1 cellular context compared by ENCODE assay signal in genomic region chr2:106283228-106284152, GRCh38.
TF ChIP-seq lines count a peak whose summit lies in the region.
"Not testable (repeated sequence)": the region's sequence is repeated elsewhere in the genome, so short reads cannot be mapped to it uniquely, and the experiment has no call there.

No MANE protein-coding gene starts in this region.

TF ChIP-seq in HepG2, 621 proteins besides CTCF, POLR2A, EP300 and RAD21 (continued from another document and continues in another):
- TF ChIP-seq HIC2 (CRISPR knock-in tag; IDR thresholded peaks at IDR 0.05; ENCODE audit: low read depth) = peak; percentile 80; the same call in 1 of the 2 replicates
- TF ChIP-seq RXRA (CRISPR knock-in tag; IDR thresholded peaks at IDR 0.05) = peak; percentile 95
- TF ChIP-seq KLF16 (CRISPR knock-in tag; IDR thresholded peaks at IDR 0.05) = peak in 1 of 2 experiments; percentile 82; a peak in 2 of 4 replicates
- TF ChIP-seq ZNF644 (CRISPR knock-in tag; IDR thresholded peaks at IDR 0.05; ENCODE audit: low read depth) = peak; percentile 19; the same call in 1 of the 2 replicates
- TF ChIP-seq ZNF503 (CRISPR knock-in tag; IDR thresholded peaks at IDR 0.05) = peak; percentile 97
- TF ChIP-seq NCOA2 (CRISPR knock-in tag; IDR thresholded peaks at IDR 0.05) = peak; percentile 99
- TF ChIP-seq FOXA1, FOXP1 (IDR thresholded peaks at IDR 0.05): not testable (repeated sequence)
- TF ChIP-seq FOXA1 (CRISPR knock-in tag; IDR thresholded peaks at IDR 0.05) = peak; percentile 76
- TF ChIP-seq GTF3A (CRISPR knock-in tag; conservative IDR thresholded peaks at IDR 0.05) = 0 out of 2 replicates have a peak, but pooled peaks have one; percentile 38
- TF ChIP-seq ARID3A (IDR thresholded peaks at IDR 0.05; ENCODE audit: low read depth, low read length) = 0 out of 2 replicates have a peak, but pooled peaks have one; percentile 44
- peak; percentile 50; the same call in 1 of the 2 replicates for TF ChIP-seq ATF3 (CRISPR knock-in tag; IDR thresholded peaks at IDR 0.05)
- TF ChIP-seq HDAC2 (CRISPR knock-in tag; IDR thresholded peaks at IDR 0.05) = peak; percentile 95
- TF ChIP-seq TCF7L2 (IDR thresholded peaks at IDR 0.05; ENCODE audit: low read depth, low read length) = peak; percentile 35; the same call in 1 of the 2 replicates
- TF ChIP-seq ZKSCAN5 (CRISPR knock-in tag; IDR thresholded peaks at IDR 0.05) = peak; percentile 96
- peak; percentile 61; the same call in 1 of the 2 replicates for TF ChIP-seq ATF1 (CRISPR knock-in tag; IDR thresholded peaks at IDR 0.05)
- TF ChIP-seq RFXANK (CRISPR knock-in tag; IDR thresholded peaks at IDR 0.05) = 0 out of 2 replicates have a peak, but pooled peaks have one; percentile 50
- TF ChIP-seq HOXA3 (CRISPR knock-in tag; IDR thresholded peaks at IDR 0.05) = peak; percentile 70
- peak; percentile 87 for TF ChIP-seq PPARG (CRISPR knock-in tag; conservative IDR thresholded peaks at IDR 0.05)
- TF ChIP-seq ZBTB46 (CRISPR knock-in tag; IDR thresholded peaks at IDR 0.05; ENCODE audit: borderline replicate concordance) = 0 out of 2 replicates have a peak, but pooled peaks have one; percentile 27
- TF ChIP-seq RCOR2 (CRISPR knock-in tag; IDR thresholded peaks at IDR 0.05) = peak; percentile 87; the same call in 1 of the 2 replicates
- TF ChIP-seq FOXP1 (CRISPR knock-in tag; IDR thresholded peaks at IDR 0.05) = peak; percentile 84
- peak; percentile 77 for TF ChIP-seq ZNF430 (CRISPR knock-in tag; IDR thresholded peaks at IDR 0.05)
- TF ChIP-seq ZNF746 (CRISPR knock-in tag; IDR thresholded peaks at IDR 0.05) = peak; percentile 70; the same call in 1 of the 2 replicates
- peak; percentile 49; the same call in 1 of the 2 replicates for TF ChIP-seq ZNF460 (CRISPR knock-in tag; IDR thresholded peaks at IDR 0.05; ENCODE audit: borderline replicate concordance)
- TF ChIP-seq PITX1 (CRISPR knock-in tag; IDR thresholded peaks at IDR 0.05) = peak; percentile 99
- TF ChIP-seq MAX (IDR thresholded peaks at IDR 0.05) = peak; percentile 66
- TF ChIP-seq ZBTB7A (CRISPR knock-in tag; IDR thresholded peaks at IDR 0.05) = peak; percentile 99
- TF ChIP-seq HNF4A (CRISPR knock-in tag; IDR thresholded peaks at IDR 0.05) = peak; percentile 93
- TF ChIP-seq FOXP4 (CRISPR knock-in tag; IDR thresholded peaks at IDR 0.05) = peak; percentile 95
- TF ChIP-seq TFDP1 (CRISPR knock-in tag; IDR thresholded peaks at IDR 0.05; ENCODE audit: borderline replicate concordance) = 0 out of 2 replicates have a peak, but pooled peaks have one; percentile 23
- TF ChIP-seq ZNF362 (CRISPR knock-in tag; IDR thresholded peaks at IDR 0.05; ENCODE audit: borderline replicate concordance) = peak; percentile 80
- peak; percentile 90; the same call in 1 of the 2 replicates for TF ChIP-seq TBX2 (CRISPR knock-in tag; IDR thresholded peaks at IDR 0.05; ENCODE audit: borderline replicate concordance)
- TF ChIP-seq NR2F2 (IDR thresholded peaks at IDR 0.05; ENCODE audit: borderline replicate concordance, low read depth) = peak; percentile 99
- TF ChIP-seq ZNF788 (CRISPR knock-in tag; IDR thresholded peaks at IDR 0.05; ENCODE audit: borderline replicate concordance) = peak; percentile 49; the same call in 1 of the 2 replicates
- TF ChIP-seq ZNF124 (CRISPR knock-in tag; IDR thresholded peaks at IDR 0.05) = 0 out of 2 replicates have a peak, but pooled peaks have one; percentile 40
- TF ChIP-seq REPIN1 (CRISPR knock-in tag; IDR thresholded peaks at IDR 0.05; ENCODE audit: borderline replicate concordance, low read depth) = peak; percentile 41; the same call in 1 of the 2 replicates
- peak; percentile 22; the same call in 1 of the 2 replicates for TF ChIP-seq ZNF160 (CRISPR knock-in tag; IDR thresholded peaks at IDR 0.05)
- peak; percentile 48 for TF ChIP-seq ZNF687 (CRISPR knock-in tag; IDR thresholded peaks at IDR 0.05)
- TF ChIP-seq GABPB1 (CRISPR knock-in tag; IDR thresholded peaks at IDR 0.05) = peak; percentile 29; the same call in 1 of the 2 replicates
- TF ChIP-seq ZGPAT (CRISPR knock-in tag; IDR thresholded peaks at IDR 0.05) = peak; percentile 92
- peak; percentile 100 for TF ChIP-seq NR2F6 (IDR thresholded peaks at IDR 0.05)
- peak; percentile 100 for TF ChIP-seq NR2F6 (CRISPR knock-in tag; IDR thresholded peaks at IDR 0.05)
